Comparison of ENCODE assay signal across 8 cellular contexts in genomic region chr20:62953167-62953838, GRCh38. TPM values are rescaled to one million over a fixed set of nuclear protein-coding genes. Genes with fewer than 3 reads are reported as not detected.
DNase-seq lines count a peak whose midpoint lies in the region; ATAC-seq and TF ChIP-seq lines count a peak whose summit lies in the region.

No MANE protein-coding gene starts in this region.

- peak overlapping the region; percentile 81 for H3K9ac ChIP-seq in NT2/D1 (ENCODE audit: insufficient read length, low read depth)

- DNase-seq in NT2/D1 (ENCODE audit: low read depth, low spot score) (no peak), fibroblast of the aortic adventitia (ENCODE audit: low read depth) (no peak), retinal pigment epithelial cell (ENCODE audit: low read depth) (no peak), NCI-H1694 (lab: John Stamatoyannopoulos, UW) (no peak)

- TF ChIP-seq POLR2A in GM18505 (IDR thresholded peaks at IDR 0.05; ENCODE audit: borderline replicate concordance, extremely low read depth, insufficient read depth, insufficient read length): no peak

- H3K36me3 ChIP-seq in NT2/D1 (ENCODE audit: insufficient read depth, insufficient read length, low read length): peaks cover 33% of the 10 kb centered on the region

- TF ChIP-seq CTCF in fibroblast of the aortic adventitia (IDR thresholded peaks at IDR 0.05; ENCODE audit: insufficient read depth, low read length) (no peak), retinal pigment epithelial cell (conservative IDR thresholded peaks at IDR 0.05; ENCODE audit: low read depth, low read length) (no peak)

- ATAC-seq in GM18505 (IDR thresholded peaks at IDR 0.05; ENCODE audit: unreplicated experiment) (no peak), GM18511 (IDR thresholded peaks at IDR 0.05; ENCODE audit: unreplicated experiment) (no peak), HG03378 (IDR thresholded peaks at IDR 0.05; ENCODE audit: unreplicated experiment) (no peak)

- no peaks in the 10 kb centered on the region for H3K27me3 ChIP-seq in NT2/D1 (ENCODE audit: insufficient read depth, insufficient read length)

- H3K4me1 ChIP-seq in NT2/D1 (ENCODE audit: insufficient read depth, insufficient read length): peaks cover 29% of the 10 kb centered on the region

- H3K4me3 ChIP-seq in GM08714 (ENCODE audit: low read length) (peak overlapping the region; percentile 62; the same call in 1 of the 2 replicates), NT2/D1 (ENCODE audit: insufficient read length, low read depth) (peak overlapping the region; percentile 22), fibroblast of the aortic adventitia (ENCODE audit: low read depth, low read length) (peak overlapping the region; percentile 40), retinal pigment epithelial cell (ENCODE audit: low read length) (peak overlapping the region; percentile 36)

- H3K9me3 ChIP-seq in NT2/D1 (ENCODE audit: insufficient read depth, low read length): peaks cover 8% of the 10 kb centered on the region; the same call in 1 of the 2 replicates

RNA-seq across cellular contexts. Expression of gene SLC17A9, which starts 0.8 kb away (rescaled TPM):
- total RNA-seq in fibroblast of the aortic adventitia (ENCODE audit: low replicate concordance): 0.41 and 2.0 TPM in 2 replicates

RNA-seq across cellular contexts. Expression of gene GID8, which starts 15.4 kb away (rescaled TPM):
- 27.7 and 35.4 TPM in 2 replicates for total RNA-seq in fibroblast of the aortic adventitia (ENCODE audit: low replicate concordance)

RNA-seq across cellular contexts. Expression of gene DIDO1, which starts 27.0 kb away (rescaled TPM):
- total RNA-seq in fibroblast of the aortic adventitia (ENCODE audit: low replicate concordance): 48.4 TPM in 2 replicates

RNA-seq across cellular contexts. Expression of gene BHLHE23, which starts 53.5 kb away (rescaled TPM):
- not detected in 2 replicates for total RNA-seq in fibroblast of the aortic adventitia (ENCODE audit: low replicate concordance)
